Comparison of ENCODE assay signal across 8 cellular contexts in the genomic region with DNA sequence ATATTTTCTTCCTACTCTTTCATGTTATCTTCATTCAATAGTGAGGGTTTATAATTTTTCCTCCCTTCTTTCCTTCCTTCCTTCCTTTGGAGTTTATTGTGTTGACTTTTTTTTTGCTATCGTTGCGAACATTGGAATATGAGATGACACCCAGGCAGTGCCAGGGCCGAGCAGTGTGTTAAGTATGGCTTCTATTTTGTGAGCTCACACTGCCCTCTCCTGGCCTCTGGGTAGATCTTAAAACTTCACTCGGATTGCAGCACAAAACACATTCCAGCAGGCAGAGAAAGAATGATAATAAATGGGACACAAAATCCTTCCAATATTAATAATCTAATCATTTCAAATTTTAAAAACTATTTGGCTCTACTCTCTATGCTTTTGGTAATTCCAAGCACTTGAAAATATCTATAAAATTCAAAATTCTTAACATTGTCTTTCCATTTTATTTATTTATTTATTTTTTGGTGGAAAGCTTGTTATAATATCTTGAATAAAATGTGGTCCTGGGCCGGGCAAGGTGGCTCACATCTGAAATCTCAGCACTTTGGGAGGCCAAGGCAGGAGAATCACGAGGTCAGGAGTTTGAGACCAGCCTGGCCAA.
DNase-seq lines count a peak whose midpoint lies in the region; ATAC-seq and TF ChIP-seq lines count a peak whose summit lies in the region.

No MANE protein-coding gene starts in this region.

- TF ChIP-seq CTCF in glutamatergic neuron (IDR thresholded peaks at IDR 0.05; ENCODE audit: partially characterized antibody, unreplicated experiment) (peak; percentile 56), prostate gland (IDR thresholded peaks at IDR 0.05) (peak in 3 of 4 experiments; percentile 72 to 89 (median 76))

- H3K36me3 Mint-ChIP-seq in CD4-positive, alpha-beta memory T cell = no peaks in the 10 kb centered on the region
- H3K36me3 Mint-ChIP-seq in glutamatergic neuron (ENCODE audit: unreplicated experiment) = peaks cover 5% of the 10 kb centered on the region

- TF ChIP-seq POLR2A in prostate gland (IDR thresholded peaks at IDR 0.05) = no peak

- H3K36me3 ChIP-seq in CD4-positive, alpha-beta memory T cell (ENCODE audit: insufficient read depth, low read length) = no peaks in the 10 kb centered on the region
- H3K36me3 ChIP-seq in SJSA1 (no peaks in the 10 kb centered on the region), prostate gland (no peaks in the 10 kb centered on the region), aorta (ENCODE audit: control insufficient read depth in 1 of 2, insufficient read depth in 2 of 2, low read length in 1 of 2) (no peaks in the 10 kb centered on the region)

- H3K9me3 Mint-ChIP-seq in CD4-positive, alpha-beta memory T cell = no peaks in the 10 kb centered on the region
- H3K9me3 Mint-ChIP-seq in glutamatergic neuron (ENCODE audit: unreplicated experiment) = no peaks in the 10 kb centered on the region

- WGBS in prostate gland = 7% methylated on average over 6 of the region's 6 CpGs
- 8 to 14% methylated on average over 6 of the region's 6 CpGs for WGBS in aorta, 2 donors

- peak; percentile 79 for ATAC-seq in GM21515 (IDR thresholded peaks at IDR 0.05; ENCODE audit: unreplicated experiment)
- ATAC-seq in aorta (ENCODE audit: low FRiP score) = peak; percentile 84

- no peak overlapping the region for H3K27ac Mint-ChIP-seq in CD4-positive, alpha-beta memory T cell
- H3K27ac Mint-ChIP-seq in glutamatergic neuron (ENCODE audit: unreplicated experiment) = no peak overlapping the region

- peaks cover 6 to 15% (median 12%) of the 10 kb centered on the region in 4 donors for H3K4me1 Mint-ChIP-seq in CD4-positive, alpha-beta memory T cell
- H3K4me1 Mint-ChIP-seq in glutamatergic neuron (ENCODE audit: low read depth, unreplicated experiment) = no peaks in the 10 kb centered on the region

- no peaks in the 10 kb centered on the region for H3K9me3 ChIP-seq in CD4-positive, alpha-beta memory T cell (ENCODE audit: control insufficient read depth in 1 of 2, low read length in 2 of 2)
- H3K9me3 ChIP-seq in SJSA1 (replicated peaks) (no peaks in the 10 kb centered on the region), prostate gland (no peaks in the 10 kb centered on the region), aorta (ENCODE audit: control insufficient read depth, low read length) (no peaks in the 10 kb centered on the region)

- H3K4me3 Mint-ChIP-seq in CD4-positive, alpha-beta memory T cell = no peak overlapping the region
- no peak overlapping the region for H3K4me3 Mint-ChIP-seq in glutamatergic neuron (ENCODE audit: unreplicated experiment)

- no peak overlapping the region for H3K4me3 ChIP-seq in CD4-positive, alpha-beta memory T cell (ENCODE audit: low read length in 2 of 2)
- H3K4me3 ChIP-seq in SJSA1 = no peak overlapping the region
- H3K4me3 ChIP-seq in prostate gland = no peak overlapping the region
- no peak overlapping the region for H3K4me3 ChIP-seq in aorta (ENCODE audit: low read length in 2 of 2)

- intact Hi-C loops in CD4-positive, alpha-beta memory T cell (cut with micrococcal nuclease) = loop anchor here (1.0 to 2.0 kb wide), 9 partner anchors 52 to 673 kb away; no protein-coding TSS in a partner anchor
- intact Hi-C loops in prostate gland (cut with DNase I) (loop anchor here (5.0 to 10.0 kb wide), 3 partner anchors 307 to 564 kb away; no protein-coding TSS in a partner anchor), aorta (cut with DNase I) (loop anchor here (5.0 to 10.0 kb wide), 4 partner anchors 377 to 564 kb away; no protein-coding TSS in a partner anchor)

- CTCF ChIA-PET in CD4-positive, alpha-beta memory T cell (lab: Charles Lee; ENCODE audit: partially characterized antibody) = interaction anchor here (0.6 to 1.5 kb wide), 14 partner anchors 9 to 565 kb away, joined by 3 to 16 read pairs (median 4); no protein-coding TSS in a partner anchor

- POLR2A ChIA-PET in CD4-positive, alpha-beta memory T cell (lab: Charles Lee; ENCODE audit: partially characterized antibody) = interaction anchor here (1.0 kb wide), 1 partner anchor 327 kb away, joined by 3 read pairs; no protein-coding TSS in a partner anchor

- no peaks in the 10 kb centered on the region for H3K27me3 ChIP-seq in CD4-positive, alpha-beta memory T cell (ENCODE audit: insufficient read depth, low read length)
- no peaks in the 10 kb centered on the region for H3K27me3 ChIP-seq in SJSA1 (replicated peaks)
- no peaks in the 10 kb centered on the region for H3K27me3 ChIP-seq in prostate gland (replicated peaks; ENCODE audit: insufficient read depth)
- H3K27me3 ChIP-seq in aorta (ENCODE audit: control insufficient read depth in 1 of 2, insufficient read depth in 2 of 2, low read length in 1 of 2) = no peaks in the 10 kb centered on the region

- peaks cover 10% of the 10 kb centered on the region for H3K4me1 ChIP-seq in CD4-positive, alpha-beta memory T cell (ENCODE audit: insufficient read depth, low read length)
- peaks cover 25% of the 10 kb centered on the region for H3K4me1 ChIP-seq in SJSA1 (replicated peaks)
- no peaks in the 10 kb centered on the region for H3K4me1 ChIP-seq in prostate gland (replicated peaks)
- H3K4me1 ChIP-seq in aorta (ENCODE audit: control insufficient read depth in 1 of 2, insufficient read depth in 2 of 2, low read length in 2 of 2) = peaks cover 0 to 2% of the 10 kb centered on the region in 2 donors

- DNase-seq in CD4-positive, alpha-beta memory T cell = peak; percentile 58 to 66 (median 64)
- DNase-seq in LoVo (ENCODE audit: low spot score) (peak; percentile 78), SJSA1 (ENCODE audit: low read depth in 1 of 2, low spot score in 2 of 2) (peak; percentile 59), glutamatergic neuron (peak; percentile 56), prostate gland (ENCODE audit: low spot score) (peak; percentile 83), aorta (peak in 1 of 2 donors; percentile 71)
- DNase-seq in activated naive CD4-positive, alpha-beta T cell treated with Interleukin-2 at 50 U/mL for 16 hours = peak; percentile 57

- H3K27me3 Mint-ChIP-seq in CD4-positive, alpha-beta memory T cell = peaks cover 4 to 5% of the 10 kb centered on the region in 2 donors
- H3K27me3 Mint-ChIP-seq in glutamatergic neuron (ENCODE audit: unreplicated experiment) = peaks cover 2% of the 10 kb centered on the region

- no peak overlapping the region for H3K27ac ChIP-seq in CD4-positive, alpha-beta memory T cell (ENCODE audit: low read depth, low read length)
- H3K27ac ChIP-seq in SJSA1 (no peak overlapping the region), prostate gland (no peak overlapping the region), aorta (ENCODE audit: low read depth in 1 of 2, low read length in 2 of 2) (no peak overlapping the region)
